Comparison of ENCODE assay signal across 1 cellular context in the genomic region with DNA sequence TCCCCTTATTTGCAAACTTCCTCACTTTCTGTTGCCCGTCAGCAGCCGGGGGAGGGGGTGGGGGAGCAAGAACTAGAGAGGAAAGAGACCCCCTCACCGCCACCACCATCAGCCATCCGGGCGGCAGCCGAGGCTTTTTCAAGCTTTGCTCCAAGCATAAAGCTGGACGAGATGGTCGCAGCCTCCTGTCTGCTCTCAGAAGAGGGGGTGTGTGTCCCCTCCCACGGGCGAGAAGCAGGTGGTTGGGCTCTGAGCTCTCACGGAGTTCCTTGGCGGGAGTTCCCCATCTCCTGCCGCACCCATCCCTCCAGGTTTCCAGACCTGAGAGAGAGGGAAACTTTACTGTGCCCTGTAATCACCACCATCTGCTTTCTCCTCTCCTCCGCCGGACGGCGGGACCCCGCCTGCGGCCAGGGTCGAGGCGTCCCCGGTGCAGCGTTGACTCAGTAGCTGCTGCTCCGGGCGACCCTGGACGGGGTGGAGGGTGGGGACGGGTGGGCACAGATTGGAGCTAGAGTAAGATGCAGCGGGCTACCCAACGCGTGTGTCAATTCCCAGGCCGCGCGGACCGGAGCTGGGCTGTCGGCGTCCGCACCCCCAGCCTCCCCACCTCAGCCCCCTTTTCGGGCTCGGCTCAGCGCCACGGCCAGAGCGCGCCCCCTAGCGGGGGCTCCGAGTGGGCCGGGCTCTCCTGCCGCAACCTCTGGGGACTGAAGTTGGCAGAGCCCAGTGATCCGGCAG.
TF ChIP-seq lines count a peak whose summit lies in the region.

No MANE protein-coding gene starts in this region.

TF ChIP-seq in H1, 55 proteins besides CTCF, POLR2A, EP300 and RAD21:
- TF ChIP-seq KDM1A (IDR thresholded peaks at IDR 0.05; ENCODE audit: borderline replicate concordance, low read length) (no peak), BRCA1 (IDR thresholded peaks at IDR 0.05; ENCODE audit: low read depth, low read length) (no peak), JUND (IDR thresholded peaks at IDR 0.05; ENCODE audit: low read length) (no peak), E2F6 (IDR thresholded peaks at IDR 0.05) (peak; percentile 68), RBBP5 (IDR thresholded peaks at IDR 0.05; ENCODE audit: borderline replicate concordance, low read depth, low read length) (no peak), EZH2 (IDR thresholded peaks at IDR 0.05; ENCODE audit: low read depth, low read length, severe bottlenecking) (peak; percentile 76)
